In genomic region chr16:1826691-1827573, GRCh38 we compare ENCODE assay signal across 8 cellular contexts. TPM values are rescaled to one million over a fixed set of nuclear protein-coding genes. Genes with fewer than 3 reads are reported as not detected.
DNase-seq lines count a peak whose midpoint lies in the region; ATAC-seq, FAIRE-seq and TF ChIP-seq lines count a peak whose summit lies in the region.

FAHD1 (plus strand) TSS chr16:1827206; CDS start chr16:1827239, 33 bp downstream.
HAGH (minus strand) TSS chr16:1826825; CDS start chr16:1826787, 38 bp downstream.

- FAIRE-seq in D721Med (lab: Jason Lieb, UNC) = no peak

- H3K9ac ChIP-seq in OCI-LY1 (ENCODE audit: low read length) = peak within 1 kb of the TSS; percentile 40

- H3K4me3 ChIP-seq in OCI-LY1 (ENCODE audit: low read depth, low read length, poor library complexity, severe bottlenecking) = peak within 1 kb of the TSS; percentile 64

- no peaks in the 10 kb centered on the region for H3K9me3 ChIP-seq in OCI-LY1 (ENCODE audit: low read length)

- no peak within 1 kb of the TSS for H2AFZ ChIP-seq in OCI-LY1 (ENCODE audit: low read length)

- no peaks in the 10 kb centered on the region for H3K9me2 ChIP-seq in OCI-LY1 (ENCODE audit: low read depth, low read length)

- peaks cover 8% of the 10 kb centered on the region for H3K4me1 ChIP-seq in OCI-LY1 (ENCODE audit: insufficient read depth, low read length, severe bottlenecking)

- DNase-seq in D721Med (ENCODE audit: insufficient read length, low spot score) (peak; percentile 98), HuH-7 (ENCODE audit: low spot score) (peak; percentile 100), midbrain (lab: John Stamatoyannopoulos, UW) (peak; percentile 95)
- peak; percentile 86 for DNase-seq in activated CD8-positive, alpha-beta memory T cell treated with anti-CD3 and anti-CD28 coated beads, Interleukin-2, amount 50 U/mL, for 4 hours
- DNase-seq in stimulated activated CD8-positive, alpha-beta memory T cell treated with anti-CD3 and anti-CD28 coated beads, Interleukin-15, amount 100 ng/mL, for 48 hours (ENCODE audit: low read depth in 2 of 2) = peak; percentile 78 to 83

- H3K27me3 ChIP-seq in OCI-LY1 (ENCODE audit: insufficient read depth, low read length) = peaks cover 4% of the 10 kb centered on the region; the same call in 1 of the 2 replicates

- H3F3A ChIP-seq in OCI-LY1 (ENCODE audit: insufficient read depth, low read length) = no peaks in the 10 kb centered on the region

- H3K4me2 ChIP-seq in OCI-LY1 (ENCODE audit: low read length) = peak within 1 kb of the TSS; percentile 65

- no peak within 1 kb of the TSS for H3K27ac ChIP-seq in OCI-LY1 (ENCODE audit: low read depth, low read length, poor library complexity, severe bottlenecking)

- H3K79me2 ChIP-seq in OCI-LY1 (ENCODE audit: insufficient read depth, low read length) = no peaks in the 10 kb centered on the region

- ATAC-seq in GM21526 (IDR thresholded peaks at IDR 0.05; ENCODE audit: low FRiP score, unreplicated experiment) = peak; percentile 69

- in situ Hi-C loops in endometrial microvascular endothelial cells (cut with HindIII; ENCODE audit: inconsistent ontology term, low pct_unique_long_range_greater_than_20kb, low sequenced_read_pairs) = no loop called here

- no peaks in the 10 kb centered on the region for H4K20me1 ChIP-seq in OCI-LY1 (ENCODE audit: insufficient read depth, low read length)

- TF ChIP-seq CTCF in D721Med (IDR thresholded peaks at IDR 0.05; ENCODE audit: insufficient read depth, missing control alignments) (no peak), OCI-LY1 (IDR thresholded peaks at IDR 0.05; ENCODE audit: low read length) (no peak)

- H3K36me3 ChIP-seq in OCI-LY1 (ENCODE audit: insufficient read depth, low read length) = no peaks in the 10 kb centered on the region; the same call in 1 of the 2 replicates

RNA-seq across cellular contexts. Expression of gene FAHD1, which starts in this region (rescaled TPM):
- 71.5 TPM for total RNA-seq in endometrial microvascular endothelial cells (ENCODE audit: inconsistent ontology term)

RNA-seq across cellular contexts. Expression of gene HAGH, which starts in this region (rescaled TPM):
- 73.6 TPM for total RNA-seq in endometrial microvascular endothelial cells (ENCODE audit: inconsistent ontology term)
